In genomic region chr9:5798581-5798980, GRCh38 we compare ENCODE assay signal across 17 cellular contexts. TPM values are rescaled to one million over a fixed set of nuclear protein-coding genes. Genes with fewer than 3 reads are reported as not detected.
A peak's percentile ranks its signal among the peaks of the same experiment; 100 is the strongest.
DNase-seq lines count a peak whose midpoint lies in the region; ATAC-seq and TF ChIP-seq lines count a peak whose summit lies in the region.
"Had no signal": no experiment of that assay in that cellular context is flagged by ENCODE, and none has a peak within 500 bp of the region (broad histone marks: within the 10 kb centered on the region; RNA-seq: fewer than 3 reads in every experiment).

No MANE protein-coding gene starts in this region.

- peaks cover 52% of the 10 kb centered on the region for H3K4me1 Mint-ChIP-seq in activated naive CD4-positive, alpha-beta T cell treated with anti-CD3 and anti-CD28 coated beads, Interleukin-2, amount 50 U/mL, for 24 hours
- H3K4me1 Mint-ChIP-seq in activated naive CD8-positive, alpha-beta T cell treated with anti-CD3 and anti-CD28 coated beads, Interleukin-2, amount 50 U/mL, for 24 hours = peaks cover 30% of the 10 kb centered on the region
- H3K4me1 Mint-ChIP-seq: H9 had no signal

- H3K4me3 ChIP-seq in thyroid gland (replicated peaks in 1 of 3) = no peak overlapping the region
- H3K4me3 ChIP-seq in ovary = no peak overlapping the region

- H3K27ac Mint-ChIP-seq in activated naive CD4-positive, alpha-beta T cell treated with anti-CD3 and anti-CD28 coated beads, Interleukin-2, amount 50 U/mL, for 24 hours = peak overlapping the region; percentile 17
- peak overlapping the region; percentile 59 for H3K27ac Mint-ChIP-seq in activated naive CD8-positive, alpha-beta T cell treated with anti-CD3 and anti-CD28 coated beads, Interleukin-2, amount 50 U/mL, for 24 hours
- H3K27ac Mint-ChIP-seq: H9 had no signal

- H3K27me3 ChIP-seq in thyroid gland (no peaks in the 10 kb centered on the region), ovary (no peaks in the 10 kb centered on the region)

- peaks cover 9% of the 10 kb centered on the region for H3K36me3 Mint-ChIP-seq in activated naive CD4-positive, alpha-beta T cell treated with anti-CD3 and anti-CD28 coated beads, Interleukin-2, amount 50 U/mL, for 24 hours
- peaks cover 6% of the 10 kb centered on the region for H3K36me3 Mint-ChIP-seq in activated naive CD8-positive, alpha-beta T cell treated with anti-CD3 and anti-CD28 coated beads, Interleukin-2, amount 50 U/mL, for 24 hours (ENCODE audit: low read depth)

- H3K27ac ChIP-seq in VCaP (peak overlapping the region; percentile 43; the same call in 1 of the 2 replicates), thyroid gland (peak overlapping the region in 2 of 3 donors; percentile 2 to 27), ovary (no peak overlapping the region)

- H3K4me3 Mint-ChIP-seq in activated naive CD4-positive, alpha-beta T cell treated with anti-CD3 and anti-CD28 coated beads, Interleukin-2, amount 50 U/mL, for 24 hours = no peak overlapping the region
- H3K4me3 Mint-ChIP-seq in activated naive CD8-positive, alpha-beta T cell treated with anti-CD3 and anti-CD28 coated beads, Interleukin-2, amount 50 U/mL, for 24 hours = no peak overlapping the region
- H3K4me3 Mint-ChIP-seq: CD4-positive, alpha-beta memory T cell; H9 had no signal

- no peaks in the 10 kb centered on the region for H3K9me3 ChIP-seq in thyroid gland
- H3K9me3 ChIP-seq in ovary = no peaks in the 10 kb centered on the region

- H3K27me3 Mint-ChIP-seq in activated naive CD4-positive, alpha-beta T cell treated with anti-CD3 and anti-CD28 coated beads, Interleukin-2, amount 50 U/mL, for 24 hours = no peaks in the 10 kb centered on the region
- H3K27me3 Mint-ChIP-seq in activated naive CD8-positive, alpha-beta T cell treated with anti-CD3 and anti-CD28 coated beads, Interleukin-2, amount 50 U/mL, for 24 hours = no peaks in the 10 kb centered on the region
- H3K27me3 Mint-ChIP-seq: CD4-positive, alpha-beta memory T cell had no signal

- WGBS in thyroid gland, 2 donors = 62 to 83% methylated on average over 2 of the region's 2 CpGs
- 51 to 60% (median 53%) methylated on average over 2 of the region's 2 CpGs for WGBS in ovary, 3 donors

- DNase-seq in activated naive CD4-positive, alpha-beta T cell (lab: John Stamatoyannopoulos, UW) = no peak
- DNase-seq in activated naive CD8-positive, alpha-beta T cell treated with anti-CD3 and anti-CD28 coated beads, Interleukin-2, amount 50 U/mL, for 24 hours = no peak
- no peak for DNase-seq in thyroid gland
- DNase-seq in ovary = no peak
- DNase-seq in effector CD8-positive, alpha-beta T cell (lab: John Stamatoyannopoulos, UW) = no peak
- DNase-seq: H9, Karpas-422, NCI-H1092, NCI-H1436, NCI-H187, NCI-H2081 treated with DMSO at 0.1 percent for 48 hours, NCI-H226, Right ventricle myocardium superior, RPMI8226 had no signal

- ATAC-seq in activated naive CD8-positive, alpha-beta T cell treated with anti-CD3 and anti-CD28 coated beads, Interleukin-2, amount 50 U/mL, for 24 hours = no peak

- TF ChIP-seq POLR2A in thyroid gland (IDR thresholded peaks at IDR 0.05) (no peak), ovary (IDR thresholded peaks at IDR 0.05) (no peak)

- no peak for TF ChIP-seq EP300 in ovary (IDR thresholded peaks at IDR 0.05)

- no peaks in the 10 kb centered on the region for H3K36me3 ChIP-seq in thyroid gland
- H3K36me3 ChIP-seq in ovary = no peaks in the 10 kb centered on the region

- TF ChIP-seq CTCF in VCaP (conservative IDR thresholded peaks at IDR 0.05) (no peak), thyroid gland (IDR thresholded peaks at IDR 0.05) (no peak), ovary (IDR thresholded peaks at IDR 0.05) (no peak)

- peaks cover 5 to 26% of the 10 kb centered on the region in 2 donors for H3K4me1 ChIP-seq in thyroid gland
- peaks cover 2% of the 10 kb centered on the region for H3K4me1 ChIP-seq in ovary (ENCODE audit: insufficient read depth)

- intact Hi-C loops in thyroid gland (cut with DNase I) = no loop called here
- intact Hi-C loops in ovary (cut with DNase I) = no loop called here

- no peaks in the 10 kb centered on the region for H3K9me3 Mint-ChIP-seq in activated naive CD4-positive, alpha-beta T cell treated with anti-CD3 and anti-CD28 coated beads, Interleukin-2, amount 50 U/mL, for 24 hours
- no peaks in the 10 kb centered on the region for H3K9me3 Mint-ChIP-seq in activated naive CD8-positive, alpha-beta T cell treated with anti-CD3 and anti-CD28 coated beads, Interleukin-2, amount 50 U/mL, for 24 hours
- H3K9me3 Mint-ChIP-seq: CD4-positive, alpha-beta memory T cell; H9 had no signal

RNA-seq across cellular contexts. Expression of gene ERMP1, which starts 34.3 kb away (rescaled TPM):
- total RNA-seq in thyroid gland (10 to 100 TPM; 68.3 to 79.5 (median 75.2) TPM), ovary (10 to 100 TPM in 6 of 7 donors, 1 to 10 TPM in 1; 9.4 to 18.3 (median 14.8) TPM)
- polyA plus RNA-seq in ovary = 100 to 1,000 TPM in 1 of 2 donors, 1 to 10 TPM in 1; 8.3 to 217 TPM

Comparison
In these comparisons a context has a peak if more than half of its experiments do, and no peak if none do; other contexts are left out.
1. H3K27ac ChIP-seq: peak in VCaP (single experiment) and thyroid gland (2 of 3); none in ovary (0 of 2).